Comparison of ENCODE assay signal across 1 cellular context in the genomic region with DNA sequence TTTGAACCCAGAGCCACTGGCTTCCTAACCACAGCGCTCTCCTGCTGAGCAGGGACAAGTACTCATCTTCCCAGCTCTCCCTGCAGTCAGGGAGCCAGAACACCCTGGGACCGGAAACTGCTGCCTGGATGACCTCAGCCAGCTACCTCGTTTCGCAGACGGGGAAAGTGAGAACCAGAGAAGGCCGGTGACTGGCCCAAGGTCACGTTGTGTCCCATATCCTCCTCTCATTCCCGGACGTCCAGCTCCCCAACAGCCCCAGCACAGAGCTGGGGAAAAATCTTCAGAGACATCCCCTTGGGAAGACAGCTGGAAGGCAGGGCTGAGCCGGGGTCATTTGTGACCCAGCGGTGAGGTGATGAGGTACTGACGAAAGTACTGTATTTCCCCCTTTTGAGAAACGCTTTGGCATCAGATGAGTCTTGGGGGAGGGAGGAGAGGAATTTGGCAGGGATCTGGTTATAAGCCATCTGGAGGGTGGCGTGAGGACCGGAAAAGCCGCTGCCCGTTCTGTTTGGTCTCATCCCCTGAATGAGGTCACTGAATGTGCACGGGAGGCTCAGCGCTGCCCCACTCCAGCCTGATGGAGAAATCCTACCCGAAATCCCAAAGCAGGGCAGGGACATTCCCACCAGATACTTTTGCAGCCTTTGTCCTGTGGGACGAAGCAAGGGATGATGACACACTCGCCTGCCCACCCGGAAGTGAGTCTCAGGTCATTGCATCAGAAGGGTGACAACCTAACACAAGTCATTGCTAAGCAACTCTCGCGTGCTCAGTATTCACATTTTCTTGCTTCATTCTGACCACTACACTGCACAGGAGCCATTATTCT.
TF ChIP-seq lines count a peak whose summit lies in the region.

No MANE protein-coding gene starts in this region.

TF ChIP-seq in SK-N-SH, 30 proteins besides CTCF, POLR2A, EP300 and RAD21 (continued from another document):
- TF ChIP-seq, protein P1, sequence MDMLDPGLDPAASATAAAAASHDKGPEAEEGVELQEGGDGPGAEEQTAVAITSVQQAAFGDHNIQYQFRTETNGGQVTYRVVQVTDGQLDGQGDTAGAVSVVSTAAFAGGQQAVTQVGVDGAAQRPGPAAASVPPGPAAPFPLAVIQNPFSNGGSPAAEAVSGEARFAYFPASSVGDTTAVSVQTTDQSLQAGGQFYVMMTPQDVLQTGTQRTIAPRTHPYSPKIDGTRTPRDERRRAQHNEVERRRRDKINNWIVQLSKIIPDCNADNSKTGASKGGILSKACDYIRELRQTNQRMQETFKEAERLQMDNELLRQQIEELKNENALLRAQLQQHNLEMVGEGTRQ (IDR thresholded peaks at IDR 0.05; ENCODE audit: borderline replicate concordance, low read depth, low read length): no peak
- TF ChIP-seq, protein P2, sequence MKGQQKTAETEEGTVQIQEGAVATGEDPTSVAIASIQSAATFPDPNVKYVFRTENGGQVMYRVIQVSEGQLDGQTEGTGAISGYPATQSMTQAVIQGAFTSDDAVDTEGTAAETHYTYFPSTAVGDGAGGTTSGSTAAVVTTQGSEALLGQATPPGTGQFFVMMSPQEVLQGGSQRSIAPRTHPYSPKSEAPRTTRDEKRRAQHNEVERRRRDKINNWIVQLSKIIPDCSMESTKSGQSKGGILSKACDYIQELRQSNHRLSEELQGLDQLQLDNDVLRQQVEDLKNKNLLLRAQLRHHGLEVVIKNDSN (IDR thresholded peaks at IDR 0.05; ENCODE audit: borderline replicate concordance, low read depth): no peak
- TF ChIP-seq RXRA (IDR thresholded peaks at IDR 0.05; ENCODE audit: borderline replicate concordance, low read depth) (peak; percentile 57; the same call in 1 of the 2 replicates), SIN3A (IDR thresholded peaks at IDR 0.05; ENCODE audit: borderline replicate concordance, low read depth, low read length) (no peak), GATA2 (CRISPR knock-in tag; IDR thresholded peaks at IDR 0.05) (no peak), TCF12 (IDR thresholded peaks at IDR 0.05) (peak; percentile 88), FOSL2 (IDR thresholded peaks at IDR 0.05; ENCODE audit: borderline replicate concordance, low read depth) (peak; percentile 1; the same call in 1 of the 2 replicates), FOXJ3 (CRISPR knock-in tag; IDR thresholded peaks at IDR 0.05) (no peak), TEAD4 (IDR thresholded peaks at IDR 0.05; ENCODE audit: borderline replicate concordance, insufficient read depth) (0 out of 2 replicates have a peak, but pooled peaks have one; percentile 53), JUND (IDR thresholded peaks at IDR 0.05) (peak; percentile 44; the same call in 1 of the 2 replicates), SMC3 (IDR thresholded peaks at IDR 0.05; ENCODE audit: low read depth, low read length) (no peak), POLR2AphosphoS5 (IDR thresholded peaks at IDR 0.05; ENCODE audit: low read depth, low read length) (no peak), MXI1 (IDR thresholded peaks at IDR 0.05; ENCODE audit: low read depth, low read length) (no peak), TAF1 (IDR thresholded peaks at IDR 0.05; ENCODE audit: borderline replicate concordance, low read depth, low read length) (no peak), RCOR1 (IDR thresholded peaks at IDR 0.05; ENCODE audit: low read length) (no peak), FOXM1 (IDR thresholded peaks at IDR 0.05; ENCODE audit: low read depth) (no peak), EZH2phosphoT487 (IDR thresholded peaks at IDR 0.05; ENCODE audit: borderline replicate concordance, low read depth) (no peak)
- TF ChIP-seq, protein P3, sequence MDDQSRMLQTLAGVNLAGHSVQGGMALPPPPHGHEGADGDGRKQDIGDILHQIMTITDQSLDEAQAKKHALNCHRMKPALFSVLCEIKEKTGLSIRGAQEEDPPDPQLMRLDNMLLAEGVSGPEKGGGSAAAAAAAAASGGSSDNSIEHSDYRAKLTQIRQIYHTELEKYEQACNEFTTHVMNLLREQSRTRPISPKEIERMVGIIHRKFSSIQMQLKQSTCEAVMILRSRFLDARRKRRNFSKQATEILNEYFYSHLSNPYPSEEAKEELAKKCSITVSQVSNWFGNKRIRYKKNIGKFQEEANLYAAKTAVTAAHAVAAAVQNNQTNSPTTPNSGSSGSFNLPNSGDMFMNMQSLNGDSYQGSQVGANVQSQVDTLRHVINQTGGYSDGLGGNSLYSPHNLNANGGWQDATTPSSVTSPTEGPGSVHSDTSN (IDR thresholded peaks at IDR 0.05): peak; percentile 38; the same call in 1 of the 2 replicates
